ENCODE assay signal across 14 cellular contexts in genomic region chr1:12546771-12547585, GRCh38.
DNase-seq lines count a peak whose midpoint lies in the region; ATAC-seq and TF ChIP-seq lines count a peak whose summit lies in the region.
"Had no signal": no experiment of that assay in that cellular context is flagged by ENCODE, and none has a peak within 500 bp of the region (broad histone marks: within the 10 kb centered on the region; RNA-seq: fewer than 3 reads in every experiment).

No MANE protein-coding gene starts in this region.

- peaks cover 31% of the 10 kb centered on the region for H3K4me1 Mint-ChIP-seq in chondrocyte (ENCODE audit: low read depth)

- H3K27ac ChIP-seq in left lung (no peak overlapping the region), smooth muscle cell (ENCODE audit: low read depth) (no peak overlapping the region)

- H4K20me1 ChIP-seq in smooth muscle cell (ENCODE audit: low read depth), result no peaks in the 10 kb centered on the region

- peak; percentile 15 for DNase-seq in GM10248 (ENCODE audit: extremely low spot score)
- DNase-seq in chondrocyte (ENCODE audit: low spot score), result peak; percentile 62
- DNase-seq in left lung, result peak; percentile 32 to 35
- DNase-seq in stromal cell of bone marrow (ENCODE audit: low read depth), result peak; percentile 28
- DNase-seq in smooth muscle cell (lab: John Stamatoyannopoulos, UW; ENCODE audit: unreplicated experiment), result no peak
- DNase-seq in dedifferentiated amniotic fluid mesenchymal stem cell (ENCODE audit: extremely low spot score), result no peak
- DNase-seq in NOMO-1 (lab: John Stamatoyannopoulos, UW; ENCODE audit: unreplicated experiment in 2 of 2), result no peak
- DNase-seq: H9; kidney glomerular epithelial cell; NCI-H146; retina; stimulated activated CD4-positive, alpha-beta T cell treated with anti-CD3 and anti-CD28 coated beads, Interleukin-4, amount 100 ng/mL, for 1 hour had no signal

- no peak overlapping the region for H3K4me2 ChIP-seq in smooth muscle cell

- H3K27me3 ChIP-seq in left lung, result no peaks in the 10 kb centered on the region
- H3K27me3 ChIP-seq in smooth muscle cell (ENCODE audit: low read depth), result no peaks in the 10 kb centered on the region

- no peaks in the 10 kb centered on the region for H3K36me3 ChIP-seq in left lung
- H3K36me3 ChIP-seq in smooth muscle cell (ENCODE audit: low read depth), result no peaks in the 10 kb centered on the region

- no peak overlapping the region for H2AFZ ChIP-seq in smooth muscle cell (ENCODE audit: low read depth)

- no peak overlapping the region for H3K27ac Mint-ChIP-seq in chondrocyte (ENCODE audit: unreplicated experiment)

- H3K4me3 ChIP-seq in left lung (no peak overlapping the region), smooth muscle cell (no peak overlapping the region)

- CTCF ChIA-PET in GM10248 (lab: Yijun Ruan, JAX), result no interaction called here

- intact Hi-C loops in left lung (cut with DNase I), result no loop called here

- H3K4me3 Mint-ChIP-seq in chondrocyte (ENCODE audit: unreplicated experiment), result no peak overlapping the region
- H3K4me3 Mint-ChIP-seq: H9 had no signal

- no peaks in the 10 kb centered on the region for H3K36me3 Mint-ChIP-seq in chondrocyte (ENCODE audit: low read depth)
- H3K36me3 Mint-ChIP-seq: activated naive CD4-positive, alpha-beta T cell treated with anti-CD3 and anti-CD28 coated beads, Interleukin-2, amount 50 U/mL, for 72 hours had no signal

- no peaks in the 10 kb centered on the region for H3F3A ChIP-seq in smooth muscle cell (ENCODE audit: low read depth)

- TF ChIP-seq CTCF in GM10248 (IDR thresholded peaks at IDR 0.05; ENCODE audit: control extremely low read depth, extremely low read depth, low read depth, missing control alignments) (no peak), chondrocyte (IDR thresholded peaks at IDR 0.05) (no peak), left lung (IDR thresholded peaks at IDR 0.05) (no peak), smooth muscle cell (IDR thresholded peaks at IDR 0.05; ENCODE audit: borderline replicate concordance, insufficient read depth, poor library complexity, severe bottlenecking) (no peak)

- H3K9me3 Mint-ChIP-seq in chondrocyte (ENCODE audit: low read depth), result no peaks in the 10 kb centered on the region
- H3K9me3 Mint-ChIP-seq: activated naive CD4-positive, alpha-beta T cell treated with anti-CD3 and anti-CD28 coated beads, Interleukin-2, amount 50 U/mL, for 72 hours; H9 had no signal

- H3K79me2 ChIP-seq in smooth muscle cell (ENCODE audit: low read depth), result no peaks in the 10 kb centered on the region

- whole genome bisulfite sequencing in smooth muscle cell (ENCODE audit: low lambda C conversion rate), result 90% methylated on average over 17 of the region's 17 CpGs

- no peak overlapping the region for H3K9ac ChIP-seq in smooth muscle cell (ENCODE audit: low read depth)

- H3K9me3 ChIP-seq in left lung, result no peaks in the 10 kb centered on the region
- no peaks in the 10 kb centered on the region for H3K9me3 ChIP-seq in smooth muscle cell (replicated peaks; ENCODE audit: low read depth)

- H3K27me3 Mint-ChIP-seq in chondrocyte (ENCODE audit: low read depth), result peaks cover 2% of the 10 kb centered on the region

- POLR2A ChIA-PET in GM10248 (lab: Yijun Ruan, JAX), result no interaction called here

- H3K4me1 ChIP-seq in left lung, result peaks cover 0 to 13% of the 10 kb centered on the region in 2 donors
- H3K4me1 ChIP-seq in smooth muscle cell (ENCODE audit: low read depth), result peaks cover 9% of the 10 kb centered on the region

- ATAC-seq in left lung (no peak), GM18861 (IDR thresholded peaks at IDR 0.05; ENCODE audit: unreplicated experiment) (no peak)
- ATAC-seq: activated naive CD4-positive, alpha-beta T cell treated with anti-CD3 and anti-CD28 coated beads, Interleukin-2, amount 50 U/mL, for 72 hours had no signal

Comparison
In these comparisons a context has a peak if more than half of its experiments do, and no peak if none do; other contexts are left out.
1. DNase-seq: peak in GM10248 (single experiment), chondrocyte (single experiment), left lung (2 of 2) and stromal cell of bone marrow (single experiment); none in smooth muscle cell (single experiment), dedifferentiated amniotic fluid mesenchymal stem cell (single experiment) and NOMO-1 (0 of 2).